ENCODE assay signal across 23 cellular contexts in the genomic region with DNA sequence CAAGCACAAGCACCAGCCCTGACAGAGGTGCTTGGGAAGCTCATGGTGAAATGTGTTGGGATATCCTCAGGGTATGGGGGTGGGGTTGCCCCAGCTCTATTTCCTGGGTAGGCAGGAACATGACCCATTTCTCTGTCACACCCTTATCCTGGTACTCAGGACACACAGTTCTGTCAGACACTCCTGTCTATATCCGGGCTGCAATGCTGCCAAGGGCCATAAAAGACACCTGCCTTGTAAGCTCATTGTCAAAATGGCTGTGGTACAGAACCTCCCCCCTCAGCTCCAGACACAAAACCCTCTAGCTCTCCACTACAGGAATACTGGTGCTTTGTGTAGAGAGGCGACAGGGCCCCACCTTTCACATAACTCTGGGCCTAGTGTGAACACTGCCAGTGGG.
DNase-seq lines count a peak whose midpoint lies in the region; ATAC-seq and TF ChIP-seq lines count a peak whose summit lies in the region.
"Had no signal": no experiment of that assay in that cellular context is flagged by ENCODE, and none has a peak within 500 bp of the region (broad histone marks: within the 10 kb centered on the region; RNA-seq: fewer than 3 reads in every experiment).

No MANE protein-coding gene starts in this region.

- DNase-seq in DMS153 (lab: John Stamatoyannopoulos, UW) (peak; percentile 83), DMS153 treated with DMSO at 0.1 percent for 48 hours (lab: John Stamatoyannopoulos, UW; ENCODE audit: unreplicated experiment) (peak; percentile 38), SHP77 (lab: John Stamatoyannopoulos, UW) (peak; percentile 51 to 70), mucosa of descending colon (no peak), SJCRH30 (no peak), COR-L47 (lab: John Stamatoyannopoulos, UW) (no peak)
- DNase-seq in stimulated activated effector memory CD8-positive, alpha-beta T cell treated with anti-CD3 and anti-CD28 coated beads, Interleukin-12 subunit alpha, Interleukin-12 subunit beta, amount 100 ng/mL, for 72 hours (ENCODE audit: low spot score in 2 of 2): no peak
- DNase-seq: C1 segment of cervical spinal cord; Caco-2; CD4-positive, alpha-beta memory T cell; H9; Karpas-422; NCI-H1105 treated with DMSO at 0.1 percent for 48 hours; NCI-H146; NCI-H1930; NCI-H2171 treated with DMSO at 0.1 percent for 48 hours; NCI-H446; NCI-H524 treated with DMSO at 0.1 percent for 48 hours; NCI-H774; T-helper 2 cell had no signal

- ATAC-seq in mucosa of descending colon: peak; percentile 20
- no peak for ATAC-seq in stimulated activated effector memory CD8-positive, alpha-beta T cell treated with anti-CD3 and anti-CD28 coated beads, Interleukin-12 subunit alpha, Interleukin-12 subunit beta, amount 100 ng/mL, for 72 hours
- ATAC-seq: HepG2, SK-N-SH treated with all-trans-retinoic acid at 6 μM for 48 hours had no signal

- intact Hi-C loops in mucosa of descending colon (cut with DNase I, micrococcal nuclease): no loop called here

- H3K4me1 ChIP-seq in mucosa of descending colon (ENCODE audit: low read depth) (no peaks in the 10 kb centered on the region), SJCRH30 (no peaks in the 10 kb centered on the region)
- H3K4me1 ChIP-seq: Caco-2 had no signal

- no peak overlapping the region for H3K27ac ChIP-seq in SJCRH30
- H3K27ac ChIP-seq: RWPE1 had no signal

- H3K36me3 Mint-ChIP-seq in stimulated activated effector memory CD8-positive, alpha-beta T cell treated with anti-CD3 and anti-CD28 coated beads, Interleukin-12 subunit alpha, Interleukin-12 subunit beta, amount 100 ng/mL, for 72 hours: no peaks in the 10 kb centered on the region

- H3K27me3 ChIP-seq in SJCRH30: no peaks in the 10 kb centered on the region

- H3K4me1 Mint-ChIP-seq in stimulated activated effector memory CD8-positive, alpha-beta T cell treated with anti-CD3 and anti-CD28 coated beads, Interleukin-12 subunit alpha, Interleukin-12 subunit beta, amount 100 ng/mL, for 72 hours: no peaks in the 10 kb centered on the region
- H3K4me1 Mint-ChIP-seq: CD4-positive, alpha-beta memory T cell had no signal

- no peak for TF ChIP-seq CTCF in mucosa of descending colon (IDR thresholded peaks at IDR 0.05)

- H3K36me3 ChIP-seq in mucosa of descending colon (ENCODE audit: low read depth) (no peaks in the 10 kb centered on the region), SJCRH30 (no peaks in the 10 kb centered on the region)

- H3K4me3 Mint-ChIP-seq in stimulated activated effector memory CD8-positive, alpha-beta T cell treated with anti-CD3 and anti-CD28 coated beads, Interleukin-12 subunit alpha, Interleukin-12 subunit beta, amount 100 ng/mL, for 72 hours: no peak overlapping the region
- H3K4me3 Mint-ChIP-seq: CD4-positive, alpha-beta memory T cell; H9 had no signal

- H3K9me3 ChIP-seq in mucosa of descending colon (peaks cover 27% of the 10 kb centered on the region), SJCRH30 (replicated peaks) (no peaks in the 10 kb centered on the region)
- H3K9me3 ChIP-seq: Caco-2 had no signal

- no peak overlapping the region for H3K27ac Mint-ChIP-seq in stimulated activated effector memory CD8-positive, alpha-beta T cell treated with anti-CD3 and anti-CD28 coated beads, Interleukin-12 subunit alpha, Interleukin-12 subunit beta, amount 100 ng/mL, for 72 hours
- H3K27ac Mint-ChIP-seq: CD4-positive, alpha-beta memory T cell; H9 had no signal

- H3K9me3 Mint-ChIP-seq in stimulated activated effector memory CD8-positive, alpha-beta T cell treated with anti-CD3 and anti-CD28 coated beads, Interleukin-12 subunit alpha, Interleukin-12 subunit beta, amount 100 ng/mL, for 72 hours: peaks cover 34% of the 10 kb centered on the region

- no peak overlapping the region for H3K4me3 ChIP-seq in mucosa of descending colon
- no peak overlapping the region for H3K4me3 ChIP-seq in SJCRH30

Comparison
In these comparisons a context has a peak if more than half of its experiments do, and no peak if none do; other contexts are left out.
1. DNase-seq: peak in DMS153 (single experiment), DMS153 treated with DMSO at 0.1 percent for 48 hours (single experiment) and SHP77 (2 of 2); none in mucosa of descending colon (0 of 3), stimulated activated effector memory CD8-positive, alpha-beta T cell treated with anti-CD3 and anti-CD28 coated beads, Interleukin-12 subunit alpha, Interleukin-12 subunit beta, amount 100 ng/mL, for 72 hours (0 of 2), SJCRH30 (0 of 2) and COR-L47 (single experiment).